Comparison of ENCODE assay signal across 13 cellular contexts in genomic region chr4:141027421-141027820, GRCh38.
DNase-seq lines count a peak whose midpoint lies in the region; ATAC-seq and TF ChIP-seq lines count a peak whose summit lies in the region.
"Had no signal": no experiment of that assay in that cellular context is flagged by ENCODE, and none has a peak within 500 bp of the region (broad histone marks: within the 10 kb centered on the region; RNA-seq: fewer than 3 reads in every experiment).

No MANE protein-coding gene starts in this region.

- intact Hi-C loops in CD8-positive, alpha-beta T cell (cut with DNase I, micrococcal nuclease) = no loop called here
- intact Hi-C loops in CD4-positive, alpha-beta memory T cell (cut with micrococcal nuclease) = no loop called here

- no peaks in the 10 kb centered on the region for H3K36me3 ChIP-seq in fibroblast of lung (ENCODE audit: control insufficient read depth, insufficient read depth, low read length)
- no peaks in the 10 kb centered on the region for H3K36me3 ChIP-seq in CD8-positive, alpha-beta T cell (ENCODE audit: insufficient read depth, low read length)
- no peaks in the 10 kb centered on the region for H3K36me3 ChIP-seq in CD4-positive, alpha-beta memory T cell (ENCODE audit: insufficient read depth, low read length)
- H3K36me3 ChIP-seq: stomach had no signal

- H4K20me1 ChIP-seq in fibroblast of lung (ENCODE audit: control insufficient read depth, extremely low read depth, insufficient read depth, low read length) = no peaks in the 10 kb centered on the region

- no peak overlapping the region for H3K27ac Mint-ChIP-seq in CD8-positive, alpha-beta T cell
- H3K27ac Mint-ChIP-seq in CD4-positive, alpha-beta memory T cell = no peak overlapping the region

- no peaks in the 10 kb centered on the region for H3K79me2 ChIP-seq in fibroblast of lung (ENCODE audit: control insufficient read depth, insufficient read depth, low read length)

- TF ChIP-seq CTCF in fibroblast of lung (conservative IDR thresholded peaks at IDR 0.05 in 1 of 2, IDR thresholded peaks at IDR 0.05 in 1 of 2; ENCODE audit: low read depth in 1 of 2, low read length in 2 of 2) = no peak
- no peak for TF ChIP-seq CTCF in CD8-positive, alpha-beta T cell (IDR thresholded peaks at IDR 0.05)

- no peak overlapping the region for H3K27ac ChIP-seq in fibroblast of lung (ENCODE audit: insufficient read depth, low read length)
- H3K27ac ChIP-seq in CD8-positive, alpha-beta T cell (ENCODE audit: low read depth, low read length) = no peak overlapping the region
- H3K27ac ChIP-seq in CD4-positive, alpha-beta memory T cell (ENCODE audit: low read depth, low read length) = no peak overlapping the region
- H3K27ac ChIP-seq: HL-60 had no signal

- H3K4me1 Mint-ChIP-seq in CD8-positive, alpha-beta T cell (ENCODE audit: low read depth) = no peaks in the 10 kb centered on the region
- no peaks in the 10 kb centered on the region for H3K4me1 Mint-ChIP-seq in CD4-positive, alpha-beta memory T cell

- no peaks in the 10 kb centered on the region for H3K36me3 Mint-ChIP-seq in CD8-positive, alpha-beta T cell
- no peaks in the 10 kb centered on the region for H3K36me3 Mint-ChIP-seq in CD4-positive, alpha-beta memory T cell

- H3K9me3 Mint-ChIP-seq in CD8-positive, alpha-beta T cell = no peaks in the 10 kb centered on the region
- H3K9me3 Mint-ChIP-seq in CD4-positive, alpha-beta memory T cell = no peaks in the 10 kb centered on the region

- no peak overlapping the region for H3K4me3 ChIP-seq in fibroblast of lung (replicated peaks in 1 of 4; ENCODE audit: control extremely low read depth in 1 of 4, insufficient read depth in 1 of 4, low read depth in 3 of 4, low read length in 4 of 4)
- H3K4me3 ChIP-seq in CD8-positive, alpha-beta T cell (ENCODE audit: low read depth, low read length) = no peak overlapping the region
- no peak overlapping the region for H3K4me3 ChIP-seq in CD4-positive, alpha-beta memory T cell (ENCODE audit: low read length in 2 of 2)
- H3K4me3 ChIP-seq: stomach had no signal

- H3K9me3 ChIP-seq in fibroblast of lung (ENCODE audit: control insufficient read depth, insufficient read depth, low read depth, low read length) = no peaks in the 10 kb centered on the region
- no peaks in the 10 kb centered on the region for H3K9me3 ChIP-seq in CD8-positive, alpha-beta T cell (ENCODE audit: low read length)
- no peaks in the 10 kb centered on the region for H3K9me3 ChIP-seq in CD4-positive, alpha-beta memory T cell (ENCODE audit: control insufficient read depth in 1 of 2, low read length in 2 of 2)
- H3K9me3 ChIP-seq: stomach had no signal

- CTCF ChIA-PET in CD8-positive, alpha-beta T cell (lab: Charles Lee) = no interaction called here
- CTCF ChIA-PET in CD4-positive, alpha-beta memory T cell (lab: Charles Lee; ENCODE audit: partially characterized antibody) = no interaction called here

- H3K4me2 ChIP-seq in fibroblast of lung (ENCODE audit: extremely low read depth, insufficient read depth, low read length) = no peak overlapping the region

- no peak overlapping the region for H3K4me3 Mint-ChIP-seq in CD8-positive, alpha-beta T cell
- no peak overlapping the region for H3K4me3 Mint-ChIP-seq in CD4-positive, alpha-beta memory T cell

- H3K9ac ChIP-seq in fibroblast of lung (ENCODE audit: insufficient read depth, low read length) = no peak overlapping the region

- POLR2A ChIA-PET in CD8-positive, alpha-beta T cell (lab: Charles Lee) = no interaction called here
- POLR2A ChIA-PET in CD4-positive, alpha-beta memory T cell (lab: Charles Lee; ENCODE audit: partially characterized antibody) = no interaction called here

- no peak for ATAC-seq in CD8-positive, alpha-beta T cell
- no peak for ATAC-seq in GM21825 (IDR thresholded peaks at IDR 0.05; ENCODE audit: unreplicated experiment)

- H3K27me3 Mint-ChIP-seq in CD8-positive, alpha-beta T cell (ENCODE audit: low read depth) = no peaks in the 10 kb centered on the region
- H3K27me3 Mint-ChIP-seq in CD4-positive, alpha-beta memory T cell = peaks cover 0 to 2% of the 10 kb centered on the region in 2 donors

- H3K4me1 ChIP-seq in fibroblast of lung (ENCODE audit: control insufficient read depth, extremely low read depth, insufficient read depth, low read length) = no peaks in the 10 kb centered on the region
- H3K4me1 ChIP-seq in CD8-positive, alpha-beta T cell (ENCODE audit: insufficient read depth, low read length) = no peaks in the 10 kb centered on the region
- H3K4me1 ChIP-seq in CD4-positive, alpha-beta memory T cell (ENCODE audit: insufficient read depth, low read length) = no peaks in the 10 kb centered on the region

- no peak overlapping the region for H2AFZ ChIP-seq in fibroblast of lung (ENCODE audit: low read length)

- H3K27me3 ChIP-seq in fibroblast of lung (ENCODE audit: control insufficient read depth, insufficient read depth, low read length) = no peaks in the 10 kb centered on the region
- no peaks in the 10 kb centered on the region for H3K27me3 ChIP-seq in CD8-positive, alpha-beta T cell (ENCODE audit: insufficient read depth, low read length)
- no peaks in the 10 kb centered on the region for H3K27me3 ChIP-seq in CD4-positive, alpha-beta memory T cell (ENCODE audit: insufficient read depth, low read length)
- H3K27me3 ChIP-seq: stomach had no signal

- DNase-seq in NCI-H1092 treated with DMSO at 0.1 percent for 48 hours (lab: John Stamatoyannopoulos, UW) (peak; percentile 53), NCI-H1092 (lab: John Stamatoyannopoulos, UW) (no peak), NCI-H510A treated with DMSO at 0.1 percent for 48 hours (lab: John Stamatoyannopoulos, UW) (peak; percentile 29), fibroblast of lung (ENCODE audit: low read depth in 2 of 2) (peak; percentile 37 to 58), renal cortical epithelial cell (ENCODE audit: low read depth) (peak; percentile 54)
- DNase-seq in CD8-positive, alpha-beta T cell = no peak
- no peak for DNase-seq in CD4-positive, alpha-beta memory T cell
- DNase-seq: DND-41; NCI-H1436; stimulated activated CD4-positive, alpha-beta T cell treated with anti-CD3 and anti-CD28 coated beads, Interleukin-2, amount 100 ng/mL, for 48 hours; stomach had no signal

Comparison
In these comparisons a context has a peak if more than half of its experiments do, and no peak if none do; other contexts are left out.
1. DNase-seq: peak in NCI-H1092 treated with DMSO at 0.1 percent for 48 hours (single experiment), NCI-H510A treated with DMSO at 0.1 percent for 48 hours (single experiment), fibroblast of lung (2 of 2) and renal cortical epithelial cell (single experiment); none in NCI-H1092 (single experiment), CD8-positive, alpha-beta T cell (0 of 7) and CD4-positive, alpha-beta memory T cell (0 of 5).